15 cellular contexts compared by ENCODE assay signal in genomic region chr19:3979674-3980352, GRCh38. TPM values are rescaled to one million over a fixed set of nuclear protein-coding genes. Genes with fewer than 3 reads are reported as not detected.
DNase-seq lines count a peak whose midpoint lies in the region; ATAC-seq, FAIRE-seq and TF ChIP-seq lines count a peak whose summit lies in the region.
"Had no signal": no experiment of that assay in that cellular context is flagged by ENCODE, and none has a peak within 500 bp of the region (broad histone marks: within the 10 kb centered on the region; RNA-seq: fewer than 3 reads in every experiment).

No MANE protein-coding gene starts in this region.

- intact Hi-C loops in activated B cell treated with CpG ODN at 0.5 μM for 24 hours (cut with micrococcal nuclease), result loop anchor here (10.0 kb wide), 1 partner anchor 425 kb away; the partner anchor contains the start of genes CHAF1A and SH3GL1

- no peak overlapping the region for H3K4me3 ChIP-seq in AG04450 (ENCODE audit: low read depth, low read length)

- no peaks in the 10 kb centered on the region for H3K9me3 Mint-ChIP-seq in activated B cell treated with CpG ODN at 0.5 μM for 24 hours

- peak overlapping the region; percentile 35 for H3K27ac Mint-ChIP-seq in activated B cell treated with CpG ODN at 0.5 μM for 24 hours

- no peak for FAIRE-seq in GM12892 (lab: Jason Lieb, UNC)
- FAIRE-seq: endometrium had no signal

- no peak for ATAC-seq in activated B cell treated with CpG ODN at 0.5 μM for 24 hours (ENCODE audit: low read depth)
- ATAC-seq in HG03565 (IDR thresholded peaks at IDR 0.05; ENCODE audit: unreplicated experiment), result no peak
- ATAC-seq: right cardiac atrium had no signal

- TF ChIP-seq CTCF in AG04450 (IDR thresholded peaks at IDR 0.05; ENCODE audit: low read depth, low read length), result no peak
- no peak for TF ChIP-seq CTCF in activated B cell treated with CpG ODN at 0.5 μM for 24 hours (IDR thresholded peaks at IDR 0.05)

- no peak for DNase-seq in AG04450 (ENCODE audit: low read depth, low spot score)
- peak; percentile 19 for DNase-seq in GM12892 (ENCODE audit: insufficient read length)
- no peak for DNase-seq in activated B cell treated with CpG ODN at 0.5 μM for 24 hours
- peak; percentile 6 for DNase-seq in iPS-NIHi11 (ENCODE audit: low spot score)
- DNase-seq in SW 1271 (lab: John Stamatoyannopoulos, UW), result no peak
- DNase-seq in central memory CD4-positive, alpha-beta T cell, result no peak
- no peak for DNase-seq in NCI-H1694 treated with DMSO at 0.1 percent for 48 hours (lab: John Stamatoyannopoulos, UW)
- DNase-seq: BE2C; MV-4-11; stimulated activated CD4-positive, alpha-beta T cell treated with anti-CD3 and anti-CD28 coated beads, Interleukin-4, amount 100 ng/mL, for 4 hours; stimulated activated naive CD4-positive, alpha-beta T cell treated with Interleukin-2 at 50 U/mL for 16 hours had no signal

- H3K9me3 ChIP-seq in AG04450 (ENCODE audit: control insufficient read depth, insufficient read depth, low read length), result no peaks in the 10 kb centered on the region; the same call in 1 of the 2 replicates
- H3K9me3 ChIP-seq: BE2C had no signal

- peaks cover 94% of the 10 kb centered on the region for H3K36me3 Mint-ChIP-seq in activated B cell treated with CpG ODN at 0.5 μM for 24 hours (ENCODE audit: low read depth)

- POLR2A ChIA-PET in AG04450 (lab: Yijun Ruan, JAX), result interaction anchor here (8.1 kb wide), 1 partner anchor 9 kb away, joined by 221 read pairs; the partner anchor contains the start of gene DAPK3
- POLR2A ChIA-PET in activated B cell treated with CpG ODN at 0.5 μM for 24 hours (lab: Charles Lee), result interaction anchor here (0.5 to 4.7 kb wide), 6 partner anchors 8 to 428 kb away, joined by 3 to 33 read pairs (median 4); partner anchors contain the start of genes DAPK3, MRPL54 and ZBTB7A

- no peaks in the 10 kb centered on the region for H3K27me3 ChIP-seq in AG04450 (ENCODE audit: control insufficient read depth, insufficient read depth, low read length)
- H3K27me3 ChIP-seq: BE2C had no signal

- H3K4me3 Mint-ChIP-seq in activated B cell treated with CpG ODN at 0.5 μM for 24 hours, result no peak overlapping the region

- H3K4me1 Mint-ChIP-seq in activated B cell treated with CpG ODN at 0.5 μM for 24 hours, result peaks cover 35% of the 10 kb centered on the region

- CTCF ChIA-PET in AG04450 (lab: Charles Lee), result no interaction called here
- CTCF ChIA-PET in activated B cell treated with CpG ODN at 0.5 μM for 24 hours (lab: Charles Lee), result no interaction called here

- peak overlapping the region; percentile 11 for H3K27ac ChIP-seq in AG04450 (ENCODE audit: low read depth, low read length)
- H3K27ac ChIP-seq: VCaP had no signal

- peak; percentile 62 for TF ChIP-seq POLR2A in GM12892 (IDR thresholded peaks at IDR 0.05; ENCODE audit: low read depth, low read length)

- no peaks in the 10 kb centered on the region for H3K27me3 Mint-ChIP-seq in activated B cell treated with CpG ODN at 0.5 μM for 24 hours

RNA-seq across cellular contexts. Expression of gene EEF2, which starts 5.5 kb away (rescaled TPM):
- polyA plus RNA-seq in AG04450 (2011; rRNA removed), result 1,648 and 1,697 TPM in 2 replicates
- 1,375 and 1,770 TPM in 2 replicates for polyA minus RNA-seq in AG04450 (2011; rRNA and poly(A)+ RNA removed)
- 1,369 TPM for polyA plus RNA-seq in GM12892 (2012; ENCODE audit: missing spikeins)
- 2,958 and 3,229 TPM in 2 replicates for total RNA-seq in activated B cell treated with CpG ODN at 0.5 μM for 24 hours

RNA-seq across cellular contexts. Expression of gene DAPK3, which starts 8.9 kb away (rescaled TPM):
- polyA plus RNA-seq in AG04450 (2011; rRNA removed), result 105 and 149 TPM in 2 replicates
- 89.6 and 138 TPM in 2 replicates for polyA minus RNA-seq in AG04450 (2011; rRNA and poly(A)+ RNA removed)
- polyA plus RNA-seq in GM12892 (2012; ENCODE audit: missing spikeins), result 16.8 TPM
- total RNA-seq in activated B cell treated with CpG ODN at 0.5 μM for 24 hours, result 37.5 and 42.2 TPM in 2 replicates

RNA-seq across cellular contexts. Expression of gene PIAS4, which starts 27.7 kb away (rescaled TPM):
- 9.0 and 12.0 TPM in 2 replicates for polyA plus RNA-seq in AG04450 (2011; rRNA removed)
- 13.6 and 17.2 TPM in 2 replicates for polyA minus RNA-seq in AG04450 (2011; rRNA and poly(A)+ RNA removed)
- 11.3 TPM for polyA plus RNA-seq in GM12892 (2012; ENCODE audit: missing spikeins)
- total RNA-seq in activated B cell treated with CpG ODN at 0.5 μM for 24 hours, result 36.4 and 37.2 TPM in 2 replicates

RNA-seq across cellular contexts. Expression of gene NMRK2, which starts 46.9 kb away (rescaled TPM):
- polyA plus RNA-seq in AG04450 (2011; rRNA removed), result not detected in 2 replicates
- polyA minus RNA-seq in AG04450 (2011; rRNA and poly(A)+ RNA removed), result not detected in 2 replicates
- polyA plus RNA-seq in GM12892 (2012; ENCODE audit: missing spikeins), result 0.61 TPM
- not detected in 2 replicates for total RNA-seq in activated B cell treated with CpG ODN at 0.5 μM for 24 hours

Comparison
In these comparisons a context has a peak if more than half of its experiments do, and no peak if none do; other contexts are left out.
1. DNase-seq: peak in GM12892 (single experiment) and iPS-NIHi11 (single experiment); none in AG04450 (single experiment), activated B cell treated with CpG ODN at 0.5 μM for 24 hours (single experiment), SW 1271 (0 of 2), central memory CD4-positive, alpha-beta T cell (single experiment) and NCI-H1694 treated with DMSO at 0.1 percent for 48 hours (single experiment).